ENCODE assay signal across 8 cellular contexts in genomic region chr1:43329995-43330751, GRCh38. TPM values are rescaled to one million over a fixed set of nuclear protein-coding genes. Genes with fewer than 3 reads are reported as not detected.
DNase-seq lines count a peak whose midpoint lies in the region; ATAC-seq and TF ChIP-seq lines count a peak whose summit lies in the region.

No MANE protein-coding gene starts in this region.

- CTCF ChIA-PET in naive thymus-derived CD4-positive, alpha-beta T cell (lab: Charles Lee) = interaction anchor here (0.6 kb wide), 1 partner anchor 40 kb away, joined by 9 read pairs; no protein-coding TSS in a partner anchor

- peaks cover 0 to 14% (median 4%) of the 10 kb centered on the region in 5 donors for H3K36me3 Mint-ChIP-seq in naive thymus-derived CD4-positive, alpha-beta T cell

- H3K4me1 Mint-ChIP-seq in naive thymus-derived CD4-positive, alpha-beta T cell = peaks cover 0 to 30% (median 4%) of the 10 kb centered on the region in 7 donors

- H3K4me3 ChIP-seq in choroid plexus epithelial cell (ENCODE audit: low read depth, low read length) = no peak overlapping the region
- H3K4me3 ChIP-seq in naive thymus-derived CD4-positive, alpha-beta T cell (ENCODE audit: low read length) = no peak overlapping the region
- H3K4me3 ChIP-seq in aorta (ENCODE audit: low read length in 2 of 2) = no peak overlapping the region

- H3K9me3 ChIP-seq in naive thymus-derived CD4-positive, alpha-beta T cell (ENCODE audit: control insufficient read depth in 2 of 3, low read length in 3 of 3) = peaks cover 0 to 12% (median 0%) of the 10 kb centered on the region in 3 experiments
- H3K9me3 ChIP-seq in aorta (ENCODE audit: control insufficient read depth, low read length) = no peaks in the 10 kb centered on the region

- WGBS in aorta, 2 donors = 50 to 60% methylated on average over 6 of the region's 6 CpGs

- peak overlapping the region in 5 of 9 donors; percentile 17 to 55 (median 26) for H3K27ac Mint-ChIP-seq in naive thymus-derived CD4-positive, alpha-beta T cell

- TF ChIP-seq CTCF in GM13977 (IDR thresholded peaks at IDR 0.05; ENCODE audit: extremely low read depth, insufficient read depth, missing control alignments) = no peak
- TF ChIP-seq CTCF in choroid plexus epithelial cell (conservative IDR thresholded peaks at IDR 0.05; ENCODE audit: low read depth, low read length) = no peak

- peak; percentile 79 for ATAC-seq in naive thymus-derived CD4-positive, alpha-beta T cell
- ATAC-seq in aorta (ENCODE audit: low FRiP score) (peak; percentile 73), GM18870 (IDR thresholded peaks at IDR 0.05; ENCODE audit: unreplicated experiment) (no peak), HG03565 (IDR thresholded peaks at IDR 0.05; ENCODE audit: unreplicated experiment) (no peak)

- peaks cover 0 to 26% (median 11%) of the 10 kb centered on the region in 11 donors for H3K9me3 Mint-ChIP-seq in naive thymus-derived CD4-positive, alpha-beta T cell

- no peaks in the 10 kb centered on the region for H3K36me3 ChIP-seq in naive thymus-derived CD4-positive, alpha-beta T cell (ENCODE audit: control insufficient read depth in 2 of 3, insufficient read depth in 3 of 3, low read length in 3 of 3)
- H3K36me3 ChIP-seq in aorta (ENCODE audit: control insufficient read depth in 1 of 2, insufficient read depth in 2 of 2, low read length in 1 of 2) = no peaks in the 10 kb centered on the region

- peak; percentile 61 for DNase-seq in GM13977 (ENCODE audit: low spot score)
- DNase-seq in RKO (ENCODE audit: low spot score) = peak; percentile 32
- peak; percentile 79 for DNase-seq in choroid plexus epithelial cell (ENCODE audit: low read depth)
- DNase-seq in naive thymus-derived CD4-positive, alpha-beta T cell = peak in 1 of 9 donors; percentile 82
- peak; percentile 83 to 85 for DNase-seq in aorta
- DNase-seq in C1 segment of cervical spinal cord (lab: John Stamatoyannopoulos, UW) = no peak

- no peak overlapping the region for H3K27ac ChIP-seq in naive thymus-derived CD4-positive, alpha-beta T cell (ENCODE audit: low read depth, low read length)
- no peak overlapping the region for H3K27ac ChIP-seq in aorta (ENCODE audit: low read depth in 1 of 2, low read length in 2 of 2)

- POLR2A ChIA-PET in naive thymus-derived CD4-positive, alpha-beta T cell (lab: Charles Lee) = no interaction called here

- intact Hi-C loops in naive thymus-derived CD4-positive, alpha-beta T cell (cut with micrococcal nuclease) = no loop called here
- intact Hi-C loops in aorta (cut with DNase I) = no loop called here

- in situ Hi-C loops in GM13977 (cut with MboI; ENCODE audit: low pct_unique_long_range_greater_than_20kb, low sequenced_read_pairs, unreplicated experiment) = no loop called here

- peaks cover 0 to 4% of the 10 kb centered on the region in 2 donors for H3K4me1 ChIP-seq in naive thymus-derived CD4-positive, alpha-beta T cell (ENCODE audit: control insufficient read depth in 2 of 2, insufficient read depth in 2 of 2, low read length in 2 of 2)
- no peaks in the 10 kb centered on the region for H3K4me1 ChIP-seq in aorta (ENCODE audit: control insufficient read depth in 1 of 2, insufficient read depth in 2 of 2, low read length in 2 of 2)

- no peaks in the 10 kb centered on the region for H3K27me3 Mint-ChIP-seq in naive thymus-derived CD4-positive, alpha-beta T cell

- peak overlapping the region in 1 of 10 donors; percentile 32 for H3K4me3 Mint-ChIP-seq in naive thymus-derived CD4-positive, alpha-beta T cell

- H3K27me3 ChIP-seq in naive thymus-derived CD4-positive, alpha-beta T cell (ENCODE audit: control insufficient read depth in 2 of 2, insufficient read depth in 2 of 2, low read length in 2 of 2) = no peaks in the 10 kb centered on the region
- H3K27me3 ChIP-seq in aorta (ENCODE audit: control insufficient read depth in 1 of 2, insufficient read depth in 2 of 2, low read length in 1 of 2) = no peaks in the 10 kb centered on the region

RNA-seq across cellular contexts. Expression of gene MPL, which starts 7.4 kb away (rescaled TPM):
- under 1 TPM in 2 of 5 experiments, not detected in 3; 0.21 to 0.98 TPM for total RNA-seq in naive thymus-derived CD4-positive, alpha-beta T cell
- not detected for polyA plus RNA-seq in naive thymus-derived CD4-positive, alpha-beta T cell
- total RNA-seq in aorta = under 1 TPM; 0.18 to 0.52 TPM
- polyA plus RNA-seq in aorta = under 1 TPM in 1 of 2 donors, not detected in 1; 0.20 TPM

RNA-seq across cellular contexts. Expression of gene CDC20, which starts 28.6 kb away (rescaled TPM):
- total RNA-seq in naive thymus-derived CD4-positive, alpha-beta T cell = 100 to 1,000 TPM in 1 of 5 experiments, 1 to 10 TPM in 1, under 1 TPM in 3; 0.38 to 101 (median 0.78) TPM
- polyA plus RNA-seq in naive thymus-derived CD4-positive, alpha-beta T cell = not detected
- 1 to 10 TPM in 1 of 2 donors, under 1 TPM in 1; 0.68 to 1.1 TPM for total RNA-seq in aorta
- polyA plus RNA-seq in aorta = 1 to 10 TPM in 1 of 2 donors, under 1 TPM in 1; 0.36 to 1.0 TPM

RNA-seq across cellular contexts. Expression of gene TIE1, which starts 29.4 kb away (rescaled TPM):
- 1 to 10 TPM in 1 of 5 experiments, under 1 TPM in 1, not detected in 3; 0.19 to 1.9 TPM for total RNA-seq in naive thymus-derived CD4-positive, alpha-beta T cell
- polyA plus RNA-seq in naive thymus-derived CD4-positive, alpha-beta T cell = not detected
- total RNA-seq in aorta = 10 to 100 TPM; 41.0 to 65.3 TPM
- polyA plus RNA-seq in aorta = 1 to 10 TPM; 4.0 to 4.1 TPM

RNA-seq across cellular contexts. Expression of gene ELOVL1, which starts 37.6 kb away (rescaled TPM):
- 10 to 100 TPM; 25.9 to 65.3 (median 32.3) TPM for total RNA-seq in naive thymus-derived CD4-positive, alpha-beta T cell
- 10 to 100 TPM; 46.8 to 55.1 TPM for polyA plus RNA-seq in naive thymus-derived CD4-positive, alpha-beta T cell
- 10 to 100 TPM; 57.4 to 57.9 TPM for total RNA-seq in aorta
- 10 to 100 TPM; 27.8 to 60.5 TPM for polyA plus RNA-seq in aorta

RNA-seq across cellular contexts. Expression of gene C1orf210, which starts 44.8 kb away (rescaled TPM):
- total RNA-seq in naive thymus-derived CD4-positive, alpha-beta T cell = not detected
- polyA plus RNA-seq in naive thymus-derived CD4-positive, alpha-beta T cell = not detected
- total RNA-seq in aorta = not detected
- polyA plus RNA-seq in aorta = 1 to 10 TPM in 1 of 2 donors, not detected in 1; 2.3 TPM

Comparison
In these comparisons a context has a peak if more than half of its experiments do, and no peak if none do; other contexts are left out.
1. DNase-seq: peak in GM13977 (single experiment), RKO (single experiment), choroid plexus epithelial cell (single experiment) and aorta (2 of 2); none in C1 segment of cervical spinal cord (0 of 14).
2. ATAC-seq: peak in naive thymus-derived CD4-positive, alpha-beta T cell (single experiment) and aorta (single experiment); none in GM18870 (single experiment) and HG03565 (single experiment).
3. RNA of gene TIE1, which starts 29.4 kb away (total RNA-seq): 41.0 to 65.3 TPM in aorta; 0.19 to 1.9 TPM in naive thymus-derived CD4-positive, alpha-beta T cell; every median in the first group is over 10 times any median in the second.